13 cellular contexts compared by ENCODE assay signal in the genomic region with DNA sequence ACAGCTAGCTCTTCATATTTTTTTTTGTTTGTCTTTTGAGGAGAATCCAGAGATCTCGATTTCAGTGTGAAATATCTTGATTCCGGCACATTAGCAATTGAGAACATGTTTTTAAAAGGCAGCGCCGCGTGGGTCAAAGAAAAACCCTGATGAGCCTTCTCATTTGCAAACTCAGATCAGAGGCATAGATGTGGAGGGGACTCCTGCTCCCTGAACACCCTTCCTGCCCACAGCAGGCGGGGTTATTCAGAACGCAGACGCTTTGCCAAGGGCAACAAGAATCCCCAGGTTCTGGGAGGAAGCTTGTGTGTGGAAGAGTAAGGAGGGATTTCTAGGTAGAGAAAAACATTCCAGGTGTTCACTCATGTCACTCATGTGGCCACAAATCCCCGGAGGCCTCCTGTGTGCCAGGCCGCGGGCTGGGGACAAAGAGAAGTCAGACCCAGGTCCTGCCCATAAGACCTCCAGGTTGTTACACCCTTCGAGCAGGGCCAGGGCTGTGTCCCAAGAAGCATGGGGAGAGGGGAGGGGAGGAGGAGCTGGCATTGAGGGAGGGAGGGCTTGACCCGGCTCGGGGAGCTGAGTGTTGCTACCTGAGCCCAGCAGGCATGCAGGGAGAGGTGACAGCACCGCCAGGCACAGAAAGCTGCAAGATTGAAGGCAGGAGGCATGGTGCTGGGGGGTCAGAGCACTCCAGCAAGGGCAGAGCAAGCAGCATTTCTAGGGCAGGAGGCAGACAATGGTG. TPM values are rescaled to one million over a fixed set of nuclear protein-coding genes. Genes with fewer than 3 reads are reported as not detected.
DNase-seq lines count a peak whose midpoint lies in the region; ATAC-seq and TF ChIP-seq lines count a peak whose summit lies in the region.
"Had no signal": no experiment of that assay in that cellular context is flagged by ENCODE, and none has a peak within 500 bp of the region (broad histone marks: within the 10 kb centered on the region; RNA-seq: fewer than 3 reads in every experiment).

No MANE protein-coding gene starts in this region.

- H3K4me2 ChIP-seq in trophoblast cell (ENCODE audit: low read length), result no peak overlapping the region

- no peak overlapping the region for H4K12ac ChIP-seq in trophoblast cell (ENCODE audit: low read depth, low read length)

- H3K27ac ChIP-seq in trophoblast cell (ENCODE audit: low read depth, low read length), result no peak overlapping the region
- H3K27ac ChIP-seq: Peyer's patch had no signal

- H3K18ac ChIP-seq in trophoblast cell (ENCODE audit: low read length), result no peak overlapping the region

- no peak overlapping the region for H2BK120ac ChIP-seq in trophoblast cell (ENCODE audit: insufficient read depth, low read length, poor library complexity)

- POLR2A ChIA-PET in WTC11 (lab: Charles Lee), result interaction anchor here (1.3 kb wide), 1 partner anchor 26 kb away, joined by 3 read pairs; no protein-coding TSS in a partner anchor

- no peaks in the 10 kb centered on the region for H3K9me3 ChIP-seq in trophoblast cell (ENCODE audit: insufficient read depth, low read depth, low read length)
- H3K9me3 ChIP-seq: Peyer's patch had no signal

- H2AFZ ChIP-seq in trophoblast cell (ENCODE audit: insufficient read depth, low read length, poor library complexity), result no peak overlapping the region

- no peaks in the 10 kb centered on the region for H3K27me3 ChIP-seq in trophoblast cell (ENCODE audit: insufficient read depth, low read length)
- H3K27me3 ChIP-seq: Peyer's patch had no signal

- H2BK12ac ChIP-seq in trophoblast cell (ENCODE audit: low read length), result no peak overlapping the region

- no peak overlapping the region for H2BK5ac ChIP-seq in trophoblast cell (ENCODE audit: low read depth, low read length, poor library complexity)

- CTCF ChIA-PET in WTC11 (lab: Charles Lee), result interaction anchor here (0.7 to 2.0 kb wide), 34 partner anchors 9 to 374 kb away, joined by 3 to 18 read pairs (median 4); a partner anchor contains a TSS

- no peaks in the 10 kb centered on the region for H3K79me2 ChIP-seq in trophoblast cell (ENCODE audit: control insufficient read depth, insufficient read depth, low read length, poor library complexity)

- no peak overlapping the region for H4K91ac ChIP-seq in trophoblast cell (ENCODE audit: low read depth, low read length)

- H3K4me3 Mint-ChIP-seq in WTC11, result peak overlapping the region; percentile 25
- H3K4me3 Mint-ChIP-seq in progenitor cell of endocrine pancreas (ENCODE audit: low read depth), result no peak overlapping the region
- H3K4me3 Mint-ChIP-seq: CD4-positive, alpha-beta T cell had no signal

- no CpG with 5 or more reads among the region's 15 CpGs for WGBS in trophoblast cell (ENCODE audit: extremely low coverage, insufficient coverage, insufficient read length)

- no peaks in the 10 kb centered on the region for H3K79me1 ChIP-seq in trophoblast cell (ENCODE audit: low read length)

- no peak overlapping the region for H3K23ac ChIP-seq in trophoblast cell (ENCODE audit: low read length)

- H4K8ac ChIP-seq in trophoblast cell (ENCODE audit: low read depth, low read length), result no peak overlapping the region

- TF ChIP-seq CTCF in WTC11 (IDR thresholded peaks at IDR 0.05), result no peak
- no peak for TF ChIP-seq CTCF in progenitor cell of endocrine pancreas (IDR thresholded peaks at IDR 0.05; ENCODE audit: unreplicated experiment)
- no peak for TF ChIP-seq CTCF in GM10266 (IDR thresholded peaks at IDR 0.05; ENCODE audit: control insufficient read depth, insufficient read depth, low read depth, missing control alignments)

- H3K36me3 Mint-ChIP-seq in WTC11 (no peaks in the 10 kb centered on the region), progenitor cell of endocrine pancreas (ENCODE audit: insufficient read depth) (no peaks in the 10 kb centered on the region)

- no peak overlapping the region for H3K4ac ChIP-seq in trophoblast cell (ENCODE audit: low read depth, low read length)

- H3K27me3 Mint-ChIP-seq in WTC11 (ENCODE audit: low read depth) (peaks cover 5% of the 10 kb centered on the region; the same call in 1 of the 2 replicates), progenitor cell of endocrine pancreas (peaks cover 24% of the 10 kb centered on the region)

- H3K4me3 ChIP-seq in trophoblast cell (ENCODE audit: low read depth, low read length), result no peak overlapping the region
- H3K4me3 ChIP-seq: Peyer's patch had no signal

- no peak overlapping the region for H2AK5ac ChIP-seq in trophoblast cell (ENCODE audit: low read length)

- no peak overlapping the region for H3K9ac ChIP-seq in trophoblast cell (ENCODE audit: low read length)

- ATAC-seq in WTC11, result peak; percentile 49

- H3K4me1 Mint-ChIP-seq in WTC11, result peaks cover 57% of the 10 kb centered on the region
- H3K4me1 Mint-ChIP-seq in progenitor cell of endocrine pancreas (ENCODE audit: low read depth), result no peaks in the 10 kb centered on the region

- DNase-seq in ELF-1 (ENCODE audit: low read depth, low spot score), result peak; percentile 45
- no peak for DNase-seq in WTC11 (ENCODE audit: low spot score)
- DNase-seq in kidney tubule cell (ENCODE audit: low spot score), result peak; percentile 16
- DNase-seq in progenitor cell of endocrine pancreas (ENCODE audit: low spot score, unreplicated experiment), result no peak
- DNase-seq in trophoblast cell, result no peak
- DNase-seq in activated CD4-positive, alpha-beta T cell treated with anti-CD3 and anti-CD28 coated beads for 1 hour, result no peak
- DNase-seq in GM10266 (ENCODE audit: extremely low spot score), result no peak
- DNase-seq: CD4-positive, alpha-beta T cell; HCEC 1CT; NCI-H2107; Right ventricle myocardium superior had no signal

- H3K27ac Mint-ChIP-seq in WTC11 (peak overlapping the region; percentile 40), progenitor cell of endocrine pancreas (peak overlapping the region; percentile 33)
- H3K27ac Mint-ChIP-seq: CD4-positive, alpha-beta T cell had no signal

- no peaks in the 10 kb centered on the region for H3K4me1 ChIP-seq in trophoblast cell (ENCODE audit: control insufficient read depth in 1 of 2, insufficient read depth in 2 of 2, low read length in 2 of 2)
- H3K4me1 ChIP-seq: Peyer's patch had no signal

- H3K36me3 ChIP-seq in trophoblast cell (ENCODE audit: control insufficient read depth in 1 of 2, insufficient read depth in 2 of 2, low read length in 2 of 2), result no peaks in the 10 kb centered on the region
- H3K36me3 ChIP-seq: Peyer's patch had no signal

- H3K9me3 Mint-ChIP-seq in WTC11 (peaks cover 6% of the 10 kb centered on the region; the same call in 1 of the 2 replicates), progenitor cell of endocrine pancreas (ENCODE audit: low read depth) (no peaks in the 10 kb centered on the region)
- H3K9me3 Mint-ChIP-seq: CD4-positive, alpha-beta T cell had no signal

- H3K14ac ChIP-seq in trophoblast cell (ENCODE audit: low read length), result no peak overlapping the region

TF ChIP-seq in WTC11, 78 proteins besides CTCF, POLR2A, EP300 and RAD21 (continues in another document):
- TF ChIP-seq MXD4 (CRISPR knock-in tag; IDR thresholded peaks at IDR 0.05; ENCODE audit: borderline replicate concordance) (no peak), FOXK1 (CRISPR knock-in tag; IDR thresholded peaks at IDR 0.05) (no peak), ZNF423 (CRISPR knock-in tag; IDR thresholded peaks at IDR 0.05) (no peak), OVOL2 (CRISPR knock-in tag; IDR thresholded peaks at IDR 0.05; ENCODE audit: borderline replicate concordance) (no peak), ZNF219 (CRISPR knock-in tag; IDR thresholded peaks at IDR 0.05; ENCODE audit: borderline replicate concordance) (no peak), HMGA2 (CRISPR knock-in tag; IDR thresholded peaks at IDR 0.05) (no peak), JAZF1 (CRISPR knock-in tag; IDR thresholded peaks at IDR 0.05) (no peak)
- TF ChIP-seq, protein P1, sequence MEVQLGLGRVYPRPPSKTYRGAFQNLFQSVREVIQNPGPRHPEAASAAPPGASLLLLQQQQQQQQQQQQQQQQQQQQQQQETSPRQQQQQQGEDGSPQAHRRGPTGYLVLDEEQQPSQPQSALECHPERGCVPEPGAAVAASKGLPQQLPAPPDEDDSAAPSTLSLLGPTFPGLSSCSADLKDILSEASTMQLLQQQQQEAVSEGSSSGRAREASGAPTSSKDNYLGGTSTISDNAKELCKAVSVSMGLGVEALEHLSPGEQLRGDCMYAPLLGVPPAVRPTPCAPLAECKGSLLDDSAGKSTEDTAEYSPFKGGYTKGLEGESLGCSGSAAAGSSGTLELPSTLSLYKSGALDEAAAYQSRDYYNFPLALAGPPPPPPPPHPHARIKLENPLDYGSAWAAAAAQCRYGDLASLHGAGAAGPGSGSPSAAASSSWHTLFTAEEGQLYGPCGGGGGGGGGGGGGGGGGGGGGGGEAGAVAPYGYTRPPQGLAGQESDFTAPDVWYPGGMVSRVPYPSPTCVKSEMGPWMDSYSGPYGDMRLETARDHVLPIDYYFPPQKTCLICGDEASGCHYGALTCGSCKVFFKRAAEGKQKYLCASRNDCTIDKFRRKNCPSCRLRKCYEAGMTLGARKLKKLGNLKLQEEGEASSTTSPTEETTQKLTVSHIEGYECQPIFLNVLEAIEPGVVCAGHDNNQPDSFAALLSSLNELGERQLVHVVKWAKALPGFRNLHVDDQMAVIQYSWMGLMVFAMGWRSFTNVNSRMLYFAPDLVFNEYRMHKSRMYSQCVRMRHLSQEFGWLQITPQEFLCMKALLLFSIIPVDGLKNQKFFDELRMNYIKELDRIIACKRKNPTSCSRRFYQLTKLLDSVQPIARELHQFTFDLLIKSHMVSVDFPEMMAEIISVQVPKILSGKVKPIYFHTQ (CRISPR knock-in tag; IDR thresholded peaks at IDR 0.05), result no peak
- TF ChIP-seq, protein P2, sequence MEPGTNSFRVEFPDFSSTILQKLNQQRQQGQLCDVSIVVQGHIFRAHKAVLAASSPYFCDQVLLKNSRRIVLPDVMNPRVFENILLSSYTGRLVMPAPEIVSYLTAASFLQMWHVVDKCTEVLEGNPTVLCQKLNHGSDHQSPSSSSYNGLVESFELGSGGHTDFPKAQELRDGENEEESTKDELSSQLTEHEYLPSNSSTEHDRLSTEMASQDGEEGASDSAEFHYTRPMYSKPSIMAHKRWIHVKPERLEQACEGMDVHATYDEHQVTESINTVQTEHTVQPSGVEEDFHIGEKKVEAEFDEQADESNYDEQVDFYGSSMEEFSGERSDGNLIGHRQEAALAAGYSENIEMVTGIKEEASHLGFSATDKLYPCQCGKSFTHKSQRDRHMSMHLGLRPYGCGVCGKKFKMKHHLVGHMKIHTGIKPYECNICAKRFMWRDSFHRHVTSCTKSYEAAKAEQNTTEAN (CRISPR knock-in tag; IDR thresholded peaks at IDR 0.05), result no peak

RNA-seq across cellular contexts. Expression of a gene that starts 15.9 kb away (rescaled TPM):
- total RNA-seq in WTC11 (2021) (41.2 to 64.1 TPM (median 60.2 TPM) in 3 replicates), progenitor cell of endocrine pancreas (44.8 and 44.9 TPM in 2 replicates)
- polyA plus RNA-seq in trophoblast cell (2013), result 15.5 and 15.8 TPM in 2 replicates
- total RNA-seq: CD4-positive, alpha-beta T cell; HT1080; Peyer's patch; Right ventricle myocardium superior had no signal

RNA-seq across cellular contexts. Expression of a gene that starts 44.7 kb away (rescaled TPM):
- total RNA-seq in WTC11 (2021) (not detected in 3 replicates), progenitor cell of endocrine pancreas (not detected in 2 replicates)
- not detected in 2 replicates for polyA plus RNA-seq in trophoblast cell (2013)
- total RNA-seq: CD4-positive, alpha-beta T cell; HT1080; Peyer's patch; Right ventricle myocardium superior had no signal

RNA-seq across cellular contexts. Expression of a gene that starts 46.4 kb away (rescaled TPM):
- total RNA-seq in WTC11 (2021) (11.6 to 14.1 TPM (median 14.1 TPM) in 3 replicates), progenitor cell of endocrine pancreas (6.3 and 7.0 TPM in 2 replicates)
- polyA plus RNA-seq in trophoblast cell (2013), result 2.9 TPM in 2 replicates

Comparison
In these comparisons a context has a peak if more than half of its experiments do, and no peak if none do; other contexts are left out.
1. DNase-seq: peak in ELF-1 (single experiment) and kidney tubule cell (single experiment); none in WTC11 (single experiment), progenitor cell of endocrine pancreas (single experiment), trophoblast cell (0 of 2), activated CD4-positive, alpha-beta T cell treated with anti-CD3 and anti-CD28 coated beads for 1 hour (single experiment) and GM10266 (single experiment).